28 cellular contexts compared by ENCODE assay signal in the genomic region with DNA sequence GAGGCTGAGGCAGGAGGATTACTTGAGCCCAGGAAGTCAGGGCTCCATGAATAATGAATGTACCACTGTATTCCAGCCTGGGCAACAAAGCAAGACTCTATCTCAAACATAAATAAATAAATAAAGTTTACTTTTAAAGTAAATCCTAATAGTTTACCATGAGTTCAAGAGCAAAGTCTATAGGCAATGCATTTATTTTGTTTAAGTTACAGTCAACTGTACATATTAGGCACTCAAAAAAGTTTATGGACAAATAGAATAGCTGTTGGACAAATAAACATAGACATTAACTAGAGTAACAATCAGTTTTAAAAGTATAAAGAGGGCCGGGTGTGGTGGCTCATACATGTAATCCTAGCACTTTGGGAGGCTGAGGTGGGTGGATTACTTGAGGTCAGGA. TPM values are rescaled to one million over a fixed set of nuclear protein-coding genes. Genes with fewer than 3 reads are reported as not detected.
"Had no signal": no experiment of that assay in that cellular context is flagged by ENCODE, and none has a peak within 500 bp of the region (broad histone marks: within the 10 kb centered on the region; RNA-seq: fewer than 3 reads in every experiment).

No MANE protein-coding gene starts in this region.

- H3K36me3 ChIP-seq: adrenal gland had no signal

- H3K9me3 Mint-ChIP-seq: activated CD4-positive, alpha-beta memory T cell treated with anti-CD3 and anti-CD28 coated beads, Interleukin-2, amount 10 ng/mL, durations not matched to agents 7 days and 5 days; activated CD4-positive, alpha-beta T cell treated with anti-CD3 and anti-CD28 coated beads, Interleukin-2, amount 10 ng/mL, durations not matched to agents 7 days and 5 days; activated naive CD4-positive, alpha-beta T cell treated with anti-CD3 and anti-CD28 coated beads for 36 hours; activated naive CD4-positive, alpha-beta T cell treated with anti-CD3 and anti-CD28 coated beads, Interleukin-2, amount 50 U/mL, for 24 hours; activated naive CD8-positive, alpha-beta T cell treated with anti-CD3 and anti-CD28 coated beads for 36 hours; activated naive CD8-positive, alpha-beta T cell treated with anti-CD3 and anti-CD28 coated beads, Interleukin-2, amount 50 U/mL, for 24 hours; activated T-cell treated with anti-CD3 and anti-CD28 coated beads, Interleukin-2, amount 50 U/mL, for 4 hours; activated T-helper 1 cell treated with anti-CD3 and anti-CD28 coated beads, Interleukin-12 subunit alpha, Interleukin-12 subunit beta, Interleukin-2, Interleukin-4 antibody, amounts not matched to agents 30 ng/mL and 10 ng/mL and 1 ng/mL, durations not matched to agents 14 hours and 24 hours and 36 hours; activated T-helper 2 cell treated with anti-CD3 and anti-CD28 coated beads, Interferon-gamma antibody, Interleukin-2, Interleukin-4, amounts not matched to agents 10 μg/mL and 5 μg/mL and 100 μg/mL, durations not matched to agents 14 hours and 24 hours and 36 hours; WTC11 had no signal

- H3K27me3 Mint-ChIP-seq: activated CD4-positive, alpha-beta memory T cell treated with anti-CD3 and anti-CD28 coated beads, Interleukin-2, amount 10 ng/mL, durations not matched to agents 7 days and 5 days; activated CD4-positive, alpha-beta T cell treated with anti-CD3 and anti-CD28 coated beads, Interleukin-2, amount 10 ng/mL, durations not matched to agents 7 days and 5 days; activated naive CD4-positive, alpha-beta T cell treated with anti-CD3 and anti-CD28 coated beads, Interleukin-2, amount 50 U/mL, for 24 hours; activated naive CD8-positive, alpha-beta T cell treated with anti-CD3 and anti-CD28 coated beads for 36 hours had no signal

- H3K4me3 ChIP-seq: adrenal gland, body of pancreas, esophagus squamous epithelium had no signal

- H3K27me3 ChIP-seq: adrenal gland, body of pancreas, esophagus squamous epithelium had no signal

- H3K4me3 Mint-ChIP-seq: activated CD4-positive, alpha-beta memory T cell treated with anti-CD3 and anti-CD28 coated beads, Interleukin-2, amount 10 ng/mL, durations not matched to agents 7 days and 5 days; activated CD4-positive, alpha-beta T cell treated with anti-CD3 and anti-CD28 coated beads, Interleukin-2, amount 10 ng/mL, durations not matched to agents 7 days and 5 days; activated naive CD4-positive, alpha-beta T cell treated with anti-CD3 and anti-CD28 coated beads for 36 hours; activated naive CD4-positive, alpha-beta T cell treated with anti-CD3 and anti-CD28 coated beads, Interleukin-2, amount 50 U/mL, for 24 hours; activated naive CD8-positive, alpha-beta T cell treated with anti-CD3 and anti-CD28 coated beads for 36 hours; activated naive CD8-positive, alpha-beta T cell treated with anti-CD3 and anti-CD28 coated beads, Interleukin-2, amount 50 U/mL, for 24 hours; activated T-cell treated with anti-CD3 and anti-CD28 coated beads, Interleukin-2, amount 50 U/mL, for 4 hours; activated T-helper 1 cell treated with anti-CD3 and anti-CD28 coated beads, Interleukin-12 subunit alpha, Interleukin-12 subunit beta, Interleukin-2, Interleukin-4 antibody, amounts not matched to agents 30 ng/mL and 10 ng/mL and 1 ng/mL, durations not matched to agents 14 hours and 24 hours and 36 hours; WTC11 had no signal

- ATAC-seq: activated naive CD8-positive, alpha-beta T cell treated with anti-CD3 and anti-CD28 coated beads, Interleukin-2, amount 50 U/mL, for 24 hours; activated T-cell treated with anti-CD3 and anti-CD28 coated beads, Interleukin-2, amount 50 U/mL, for 4 hours; body of pancreas; WTC11 had no signal

- H3K9me3 ChIP-seq: adrenal gland, body of pancreas, esophagus squamous epithelium had no signal

- H3K27ac Mint-ChIP-seq: activated CD4-positive, alpha-beta memory T cell treated with anti-CD3 and anti-CD28 coated beads, Interleukin-2, amount 10 ng/mL, durations not matched to agents 7 days and 5 days; activated CD4-positive, alpha-beta T cell treated with anti-CD3 and anti-CD28 coated beads, Interleukin-2, amount 10 ng/mL, durations not matched to agents 7 days and 5 days; activated naive CD4-positive, alpha-beta T cell treated with anti-CD3 and anti-CD28 coated beads for 36 hours; activated naive CD4-positive, alpha-beta T cell treated with anti-CD3 and anti-CD28 coated beads, Interleukin-2, amount 50 U/mL, for 24 hours; activated naive CD8-positive, alpha-beta T cell treated with anti-CD3 and anti-CD28 coated beads, Interleukin-2, amount 50 U/mL, for 24 hours; activated T-helper 1 cell treated with anti-CD3 and anti-CD28 coated beads, Interleukin-12 subunit alpha, Interleukin-12 subunit beta, Interleukin-2, Interleukin-4 antibody, amounts not matched to agents 30 ng/mL and 10 ng/mL and 1 ng/mL, durations not matched to agents 14 hours and 24 hours and 36 hours; activated T-helper 2 cell treated with anti-CD3 and anti-CD28 coated beads, Interferon-gamma antibody, Interleukin-2, Interleukin-4, amounts not matched to agents 10 μg/mL and 5 μg/mL and 100 μg/mL, durations not matched to agents 14 hours and 24 hours and 36 hours had no signal

- DNase-seq: activated CD4-positive, alpha-beta memory T cell treated with anti-CD3 and anti-CD28 coated beads, Interleukin-2, amount 10 ng/mL, durations not matched to agents 7 days and 5 days; activated CD4-positive, alpha-beta T cell treated with anti-CD3 and anti-CD28 coated beads for 1 hour; activated CD4-positive, alpha-beta T cell treated with anti-CD3 and anti-CD28 coated beads for 4 hours; activated CD4-positive, alpha-beta T cell treated with anti-CD3 and anti-CD28 coated beads, Interleukin-2, amount 10 ng/mL, durations not matched to agents 7 days and 5 days; activated CD4-positive, alpha-beta T cell treated with anti-CD3 and anti-CD28 coated beads, Interleukin-2, amount 50 U/mL, for 4 hours; activated CD8-positive, alpha-beta memory T cell treated with anti-CD3 and anti-CD28 coated beads, Interleukin-2, amount 50 U/mL, for 48 hours; activated effector memory CD4-positive, alpha-beta T cell treated with anti-CD3 and anti-CD28 coated beads, Interleukin-2, amount 50 U/mL, for 16 hours; activated naive CD4-positive, alpha-beta T cell treated with anti-CD3 and anti-CD28 coated beads for 36 hours; activated naive CD8-positive, alpha-beta T cell treated with anti-CD3 and anti-CD28 coated beads for 36 hours; activated naive CD8-positive, alpha-beta T cell treated with anti-CD3 and anti-CD28 coated beads, Interleukin-2, amount 50 U/mL, for 24 hours; activated T-cell treated with anti-CD3 and anti-CD28 coated beads, Interleukin-2, amount 50 U/mL, for 4 hours; adrenal gland; amygdala; aorta; body of pancreas; caudate nucleus; cortex of kidney; effector CD8-positive, alpha-beta T cell; esophagus squamous epithelium; foreskin melanocyte; head of caudate nucleus; T-helper 2 cell had no signal

- H3K27ac ChIP-seq: adrenal gland, body of pancreas, esophagus squamous epithelium, VCaP had no signal

RNA-seq across cellular contexts. Expression of gene PTGES3L, which starts 12.0 kb away (rescaled TPM):
- total RNA-seq: endothelial cell of umbilical vein had no signal
